ENCODE assay signal across 31 cellular contexts in the genomic region with DNA sequence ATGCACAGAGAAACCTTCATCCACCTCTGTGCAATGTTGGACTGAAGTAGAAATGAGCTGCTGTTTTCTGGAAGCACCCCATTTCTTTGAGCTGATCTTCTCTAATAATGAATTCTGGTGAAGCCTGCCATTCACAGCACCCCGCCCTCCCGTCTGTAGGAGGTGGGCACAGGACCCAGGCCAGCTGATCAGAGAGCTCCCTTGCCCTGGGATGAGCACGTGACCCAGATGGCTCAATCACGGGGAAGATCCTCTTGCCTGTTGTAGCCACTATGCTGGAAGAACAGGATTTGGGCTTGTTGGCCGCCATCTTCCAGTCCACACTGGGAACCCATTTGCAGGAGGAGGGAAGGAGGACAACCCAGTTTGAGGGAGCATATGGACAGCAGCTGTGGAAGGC. TPM values are rescaled to one million over a fixed set of nuclear protein-coding genes. Genes with fewer than 3 reads are reported as not detected.
"Had no signal": no experiment of that assay in that cellular context is flagged by ENCODE, and none has a peak within 500 bp of the region (broad histone marks: within the 10 kb centered on the region; RNA-seq: fewer than 3 reads in every experiment).

No MANE protein-coding gene starts in this region.

- H3K36me3 ChIP-seq: brain microvascular endothelial cell, SJSA1 had no signal

- H3K4me1 ChIP-seq: SJSA1 had no signal

- DNase-seq: activated CD4-positive, alpha-beta T cell treated with anti-CD3 and anti-CD28 coated beads for 48 hours; activated CD4-positive, alpha-beta T cell treated with anti-CD3 and anti-CD28 coated beads, Interleukin-2, amount 50 U/mL, for 4 hours; activated CD4-positive, CD25-positive, alpha-beta regulatory T cell treated with anti-CD3 and anti-CD28 coated beads, Interleukin-2, amount 50 U/mL, for 72 hours; activated CD8-positive, alpha-beta memory T cell treated with anti-CD3 and anti-CD28 coated beads, Interleukin-2, amount 10 ng/mL, durations not matched to agents 7 days and 5 days; activated effector memory CD4-positive, alpha-beta T cell treated with Interleukin-2 at 50 U/mL for 16 hours; activated naive CD4-positive, alpha-beta T cell; activated T-cell treated with anti-CD3 and anti-CD28 coated beads, Interleukin-2, amount 50 U/mL, for 24 hours; amniotic stem cell; brain microvascular endothelial cell; caudate nucleus; KBM-7; MV-4-11; NCI-H1092 treated with DMSO at 0.1 percent for 48 hours; NCI-H1417 treated with DMSO at 0.1 percent for 48 hours; NCI-H1694; NCI-H2029; NCI-H2107; NCI-H2171 treated with DMSO at 0.1 percent for 48 hours; NCI-H226; NCI-H526; NCI-H774; T-helper 17 cell; T-helper 9 cell had no signal

- H3K9me3 ChIP-seq: SJSA1 had no signal

- H3K27me3 ChIP-seq: brain microvascular endothelial cell, SJSA1 had no signal

- ATAC-seq: activated CD8-positive, alpha-beta memory T cell treated with anti-CD3 and anti-CD28 coated beads, Interleukin-2, amount 10 ng/mL, durations not matched to agents 7 days and 5 days; T-helper 17 cell; WTC11 had no signal

- H3K4me3 ChIP-seq: SJSA1 had no signal

- H3K27ac ChIP-seq: brain microvascular endothelial cell, SJSA1 had no signal

RNA-seq across cellular contexts. Expression of a gene that starts 44.5 kb away (rescaled TPM):
- total RNA-seq: activated CD8-positive, alpha-beta memory T cell treated with anti-CD3 and anti-CD28 coated beads, Interleukin-2, amount 10 ng/mL, durations not matched to agents 7 days and 5 days; activated T-helper 1 cell treated with anti-CD3 and anti-CD28 coated beads, Interleukin-12 subunit alpha, Interleukin-12 subunit beta, Interleukin-2, Interleukin-4 antibody, amounts not matched to agents 30 ng/mL and 10 ng/mL and 1 ng/mL, durations not matched to agents 14 hours and 24 hours and 36 hours; LHCN-M2; M059J; NCI-H460; OCI-LY7; RPMI7951; SJSA1; T-helper 17 cell; WTC11 had no signal

RNA-seq across cellular contexts. Expression of a gene that starts 48.0 kb away (rescaled TPM):
- total RNA-seq: LHCN-M2, M059J, NCI-H460 had no signal
